ENCODE assay signal across 13 cellular contexts in the genomic region with DNA sequence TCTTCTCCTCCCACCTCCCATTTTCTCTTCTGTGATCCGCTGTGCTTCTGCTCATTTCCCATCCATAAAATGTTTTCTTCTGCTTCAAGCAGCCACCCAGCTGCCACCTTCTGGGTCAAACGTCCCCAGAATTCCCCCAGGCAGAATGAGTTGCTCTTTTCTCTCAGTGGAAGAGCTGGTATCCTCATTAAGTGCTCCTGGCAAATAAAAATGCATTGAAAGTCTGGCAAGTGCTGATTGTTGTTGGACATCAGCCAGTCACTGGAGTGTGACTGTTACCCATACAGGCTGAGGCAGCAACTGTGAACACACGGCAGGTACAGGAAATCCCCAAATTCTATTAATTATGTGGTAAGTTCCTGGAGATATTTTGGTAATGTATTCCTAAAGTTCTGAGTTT. TPM values are rescaled to one million over a fixed set of nuclear protein-coding genes. Genes with fewer than 3 reads are reported as not detected.
DNase-seq lines count a peak whose midpoint lies in the region; ATAC-seq and TF ChIP-seq lines count a peak whose summit lies in the region.
"Had no signal": no experiment of that assay in that cellular context is flagged by ENCODE, and none has a peak within 500 bp of the region (broad histone marks: within the 10 kb centered on the region; RNA-seq: fewer than 3 reads in every experiment).

No MANE protein-coding gene starts in this region.

- H3K4me3 ChIP-seq in skeletal muscle tissue (ENCODE audit: low read length in 3 of 3) = no peak overlapping the region
- H3K4me3 ChIP-seq: mucosa of descending colon had no signal

- no peaks in the 10 kb centered on the region for H3K9me3 Mint-ChIP-seq in HFFc6

- peaks cover 17% of the 10 kb centered on the region for H3K27me3 Mint-ChIP-seq in HFFc6 (ENCODE audit: insufficient read depth)

- no peaks in the 10 kb centered on the region for H3K27me3 ChIP-seq in skeletal muscle tissue (ENCODE audit: control insufficient read depth in 3 of 3, insufficient read depth in 3 of 3, low read length in 3 of 3)
- H3K27me3 ChIP-seq: brain microvascular endothelial cell had no signal

- peaks cover 33 to 64% (median 53%) of the 10 kb centered on the region in 3 donors for H3K4me1 ChIP-seq in skeletal muscle tissue (ENCODE audit: control insufficient read depth in 3 of 3, insufficient read depth in 3 of 3, low read length in 3 of 3)

- H3K36me3 ChIP-seq in skeletal muscle tissue (ENCODE audit: control insufficient read depth in 3 of 3, insufficient read depth in 3 of 3, low read length in 3 of 3) = no peaks in the 10 kb centered on the region
- H3K36me3 ChIP-seq: brain microvascular endothelial cell had no signal

- peak overlapping the region; percentile 10; the same call in 1 of the 2 replicates for H3K27ac Mint-ChIP-seq in HFFc6

- no peak for ATAC-seq in GM18867 (IDR thresholded peaks at IDR 0.05; ENCODE audit: unreplicated experiment)
- ATAC-seq: mucosa of descending colon had no signal

- no peak for TF ChIP-seq CTCF in HFFc6 (IDR thresholded peaks at IDR 0.05)

- peaks cover 57% of the 10 kb centered on the region; the same call in 1 of the 2 replicates for H3K4me1 Mint-ChIP-seq in HFFc6 (ENCODE audit: low read depth)

- no peak overlapping the region for H3K4me3 Mint-ChIP-seq in HFFc6

- no peak for DNase-seq in HFFc6
- DNase-seq in NCI-H524 (lab: John Stamatoyannopoulos, UW) = peak; percentile 43 to 71
- peak; percentile 14 for DNase-seq in epithelial cell of prostate (ENCODE audit: low read depth, low spot score)
- DNase-seq in head of caudate nucleus = no peak
- DNase-seq in AG08396 (ENCODE audit: low spot score) = no peak
- DNase-seq: activated CD8-positive, alpha-beta memory T cell treated with anti-CD3 and anti-CD28 coated beads, Interleukin-2, amount 50 U/mL, for 48 hours; brain microvascular endothelial cell; foreskin melanocyte; mucosa of descending colon; NCI-H526 had no signal

- H3K9ac ChIP-seq in skeletal muscle tissue (ENCODE audit: low read depth in 1 of 3, low read length in 3 of 3) = no peak overlapping the region

- intact Hi-C loops in head of caudate nucleus (cut with DNase I) = loop anchor here (10.0 kb wide), 1 partner anchor 66 kb away; no protein-coding TSS in a partner anchor

- H3K27ac ChIP-seq in epithelial cell of prostate = no peak overlapping the region
- peak overlapping the region; percentile 50 for H3K27ac ChIP-seq in skeletal muscle tissue (ENCODE audit: low read depth, low read length)
- H3K27ac ChIP-seq: brain microvascular endothelial cell had no signal

- H3K36me3 Mint-ChIP-seq in HFFc6 (ENCODE audit: low read depth) = peaks cover 10% of the 10 kb centered on the region; the same call in 1 of the 2 replicates

- no peaks in the 10 kb centered on the region for H3K9me3 ChIP-seq in skeletal muscle tissue (ENCODE audit: control insufficient read depth in 3 of 3, low read length in 3 of 3)
- H3K9me3 ChIP-seq: mucosa of descending colon had no signal

RNA-seq across cellular contexts. Expression of a gene that starts 52.6 kb away (rescaled TPM):
- total RNA-seq in HFFc6 (2021; fragmentation: NEBNext Ultra II Directional; extraction: Animal tissue kit (Norgen Biotek cat#: 25700)) = 100 to 1,000 TPM in 4 of 6 experiments, 10 to 100 TPM in 2; 14.4 to 236 (median 205) TPM
- 87.2 TPM for total RNA-seq in skeletal muscle tissue
- total RNA-seq: T-helper 2 cell treated with Interferon-gamma antibody and Interleukin-4, amounts not matched to agents 100 ng/mL and 5 ng/mL, for 36 hours had no signal

Comparison
In these comparisons a context has a peak if more than half of its experiments do, and no peak if none do; other contexts are left out.
1. DNase-seq: peak in NCI-H524 (2 of 2) and epithelial cell of prostate (single experiment); none in HFFc6 (single experiment), head of caudate nucleus (0 of 42) and AG08396 (single experiment).